Comparison of ENCODE assay signal across 25 cellular contexts in the genomic region with DNA sequence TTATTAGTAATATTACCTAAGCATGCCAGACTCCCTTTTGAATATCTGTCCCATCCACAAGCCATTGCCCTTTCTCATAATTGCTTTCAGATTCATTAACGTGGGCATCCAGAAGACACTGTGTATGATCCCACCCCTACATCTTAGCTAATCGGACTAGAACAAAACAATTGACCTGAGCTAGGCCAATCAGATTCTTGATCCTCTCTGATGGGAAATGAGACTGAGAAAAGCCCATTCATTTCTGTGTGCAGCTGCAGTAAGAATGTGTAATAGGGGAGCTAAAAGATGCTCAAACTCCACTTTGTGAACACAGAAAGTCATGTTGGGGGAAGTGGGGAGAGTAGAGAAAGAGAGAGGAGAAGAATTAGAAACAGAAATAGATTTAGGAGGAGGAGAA.
"Had no signal": no experiment of that assay in that cellular context is flagged by ENCODE, and none has a peak within 500 bp of the region (broad histone marks: within the 10 kb centered on the region; RNA-seq: fewer than 3 reads in every experiment).

No MANE protein-coding gene starts in this region.

- H3K27me3 Mint-ChIP-seq: effector memory CD8-positive, alpha-beta T cell; naive B cell had no signal

- H3K4me3 Mint-ChIP-seq: dendritic cell treated with granulocyte-macrophage colony-stimulating factor and Interleukin-4, amounts not matched to agents 40 ng/mL and 50 ng/mL, for 4 days; effector memory CD8-positive, alpha-beta T cell; endodermal cell; mesothelial cell of epicardium; naive B cell; naive thymus-derived CD8-positive, alpha-beta T cell had no signal

- H3K27ac Mint-ChIP-seq: dendritic cell treated with granulocyte-macrophage colony-stimulating factor and Interleukin-4, amounts not matched to agents 40 ng/mL and 50 ng/mL, for 4 days; effector memory CD8-positive, alpha-beta T cell; endodermal cell; mesothelial cell of epicardium; naive B cell; naive thymus-derived CD8-positive, alpha-beta T cell had no signal

- H3K4me1 Mint-ChIP-seq: endodermal cell; naive B cell; naive thymus-derived CD8-positive, alpha-beta T cell had no signal

- H3K36me3 ChIP-seq: esophagus squamous epithelium, gastrocnemius medialis, heart right ventricle, left lung, lower lobe of right lung had no signal

- H3K4me1 ChIP-seq: esophagus squamous epithelium, gastrocnemius medialis, heart right ventricle, left lung, lower lobe of right lung had no signal

- H3K27me3 ChIP-seq: gastrocnemius medialis, left lung had no signal

- DNase-seq: cortex of kidney; effector CD8-positive, alpha-beta T cell; effector memory CD8-positive, alpha-beta T cell; endodermal cell; erythroblast; esophagus squamous epithelium; foreskin fibroblast; foreskin melanocyte; gastrocnemius medialis; glutamatergic neuron; head of caudate nucleus; heart right ventricle; hippocampal formation; left cardiac atrium; left lung; left ventricle myocardium superior; lower lobe of right lung; mesenchymal stem cell; mucosa of descending colon; naive B cell; naive thymus-derived CD8-positive, alpha-beta T cell had no signal

- H3K9me3 ChIP-seq: esophagus squamous epithelium, gastrocnemius medialis, left lung, lower lobe of right lung, mucosa of descending colon had no signal

- H3K27ac ChIP-seq: epithelial cell of prostate, esophagus squamous epithelium, gastrocnemius medialis, heart right ventricle, left lung, lower lobe of right lung had no signal

- ATAC-seq: effector memory CD8-positive, alpha-beta T cell; esophagus mucosa; gastrocnemius medialis; heart right ventricle; left cardiac atrium; left lung; left ventricle myocardium superior; lower lobe of right lung; mucosa of descending colon; naive thymus-derived CD8-positive, alpha-beta T cell had no signal

- H3K4me3 ChIP-seq: esophagus squamous epithelium, gastrocnemius medialis, heart right ventricle, left lung, lower lobe of right lung, mucosa of descending colon had no signal

- H3K9me3 Mint-ChIP-seq: dendritic cell treated with granulocyte-macrophage colony-stimulating factor and Interleukin-4, amounts not matched to agents 40 ng/mL and 50 ng/mL, for 4 days had no signal

- H3K36me3 Mint-ChIP-seq: mesothelial cell of epicardium, naive B cell had no signal
